In the genomic region with DNA sequence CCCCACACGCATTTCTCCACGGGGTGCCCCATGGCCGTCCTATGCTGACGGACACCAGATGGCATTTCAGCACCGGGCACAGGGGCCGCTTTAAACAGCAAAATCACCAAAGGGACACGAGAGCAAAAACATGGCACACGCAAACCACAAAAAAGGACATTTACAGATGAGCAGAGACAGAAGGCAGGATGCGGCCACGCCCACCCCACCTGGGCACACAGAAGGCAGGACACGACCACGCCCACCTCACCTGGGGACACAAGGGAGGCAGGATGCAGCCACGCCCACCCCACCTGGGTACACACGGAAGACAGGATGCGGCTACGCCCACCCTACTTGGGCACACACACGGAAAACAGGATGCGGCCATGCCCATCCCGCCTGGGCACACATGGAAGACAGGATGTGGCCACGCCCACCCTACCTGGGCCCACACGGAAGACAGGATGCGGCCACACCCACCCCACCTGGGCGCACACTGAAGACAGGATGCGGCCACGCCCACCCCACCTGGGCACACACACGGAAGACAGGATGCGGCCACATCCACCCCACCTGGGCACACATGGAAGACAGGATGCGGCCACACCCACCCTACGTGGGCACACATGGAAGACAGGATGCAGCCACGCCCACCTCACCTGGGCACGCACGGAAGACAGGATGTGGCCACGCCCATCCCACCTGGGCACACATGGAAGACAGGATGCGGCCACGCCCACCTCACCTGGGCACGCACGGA, we compare ENCODE assay signal across 1 cellular context.
TF ChIP-seq lines count a peak whose summit lies in the region.

No MANE protein-coding gene starts in this region.

TF ChIP-seq in HCT116, 20 proteins besides CTCF, POLR2A, EP300 and RAD21:
- TF ChIP-seq SP1 (IDR thresholded peaks at IDR 0.05; ENCODE audit: low read depth) (no peak), EGR1 (IDR thresholded peaks at IDR 0.05; ENCODE audit: low read depth) (no peak), ZNF274 (IDR thresholded peaks at IDR 0.05; ENCODE audit: low read depth, low read length) (no peak), CBX3 (IDR thresholded peaks at IDR 0.05; ENCODE audit: low read depth) (no peak), ZFX (IDR thresholded peaks at IDR 0.05) (no peak), JUND (IDR thresholded peaks at IDR 0.05) (no peak), REST (IDR thresholded peaks at IDR 0.05; ENCODE audit: low read depth) (no peak), FOSL1 (IDR thresholded peaks at IDR 0.05; ENCODE audit: low read depth) (no peak), TCF7L2 (IDR thresholded peaks at IDR 0.05; ENCODE audit: borderline replicate concordance, extremely low read depth, insufficient read depth, insufficient read length) (no peak), ZBTB33 (IDR thresholded peaks at IDR 0.05; ENCODE audit: extremely low read depth, insufficient replicate concordance, low read length) (no peak), ELF1 (IDR thresholded peaks at IDR 0.05; ENCODE audit: borderline replicate concordance, low read depth) (no peak)
TF ChIP-seq in HCT116: peak in this region for 0.
